ENCODE assay signal across 9 cellular contexts in the genomic region with DNA sequence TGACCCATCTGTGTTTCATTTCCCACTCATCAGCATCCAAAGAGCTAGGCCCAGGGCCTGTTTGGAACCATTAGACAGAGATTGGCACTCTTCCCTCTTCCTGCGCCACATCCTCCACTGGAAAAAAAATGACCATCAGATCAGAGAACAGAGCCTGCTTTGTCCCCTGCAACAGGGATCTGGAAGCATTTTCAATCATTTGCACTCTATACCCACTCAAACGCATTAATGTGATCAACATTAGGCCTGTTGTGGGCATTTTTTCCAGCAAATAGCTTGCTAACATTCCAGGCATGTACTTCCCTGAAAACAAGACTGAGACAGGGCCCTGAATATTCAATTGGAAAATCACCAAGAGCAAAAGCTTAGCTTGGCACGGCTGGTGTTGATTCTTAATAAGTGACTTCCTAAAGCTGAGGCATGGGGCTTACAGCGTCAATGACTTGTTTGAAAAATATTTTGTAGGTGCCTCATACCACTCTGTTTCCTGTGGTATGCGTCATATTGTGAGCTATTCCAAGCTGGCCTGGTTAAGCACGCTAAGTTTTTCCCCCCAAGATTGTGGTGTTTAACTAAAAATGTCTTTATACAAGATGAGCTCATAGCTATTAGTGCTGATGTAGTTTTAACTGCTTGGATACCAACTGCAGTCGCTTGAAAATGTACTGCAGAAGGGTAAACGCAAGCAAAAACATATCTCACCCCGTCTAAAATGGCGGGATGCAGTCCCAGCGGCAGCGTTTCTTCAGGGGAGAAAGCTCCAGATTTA.
DNase-seq lines count a peak whose midpoint lies in the region; ATAC-seq and TF ChIP-seq lines count a peak whose summit lies in the region.
"Had no signal": no experiment of that assay in that cellular context is flagged by ENCODE, and none has a peak within 500 bp of the region (broad histone marks: within the 10 kb centered on the region; RNA-seq: fewer than 3 reads in every experiment).

No MANE protein-coding gene starts in this region.

- no peaks in the 10 kb centered on the region for H3K27me3 ChIP-seq in SJCRH30
- H3K27me3 ChIP-seq in neural progenitor cell, result no peaks in the 10 kb centered on the region

- DNase-seq in AG08395 (ENCODE audit: low spot score), result peak; percentile 93
- peak; percentile 60 to 74 for DNase-seq in SJCRH30
- DNase-seq in fibroblast of pulmonary artery (ENCODE audit: low read depth), result peak; percentile 99
- no peak for DNase-seq in neural progenitor cell (ENCODE audit: low spot score)
- no peak for DNase-seq in immature natural killer cell
- no peak for DNase-seq in DMS53 treated with DMSO at 0.1 percent for 48 hours (lab: John Stamatoyannopoulos, UW; ENCODE audit: unreplicated experiment)
- DNase-seq: mucosa of descending colon had no signal

- no peak overlapping the region for H3K9ac ChIP-seq in neural progenitor cell

- no peaks in the 10 kb centered on the region for H3K27me3 Mint-ChIP-seq in neural progenitor cell (ENCODE audit: insufficient read depth, low read depth)
- no peaks in the 10 kb centered on the region for H3K27me3 Mint-ChIP-seq in immature natural killer cell (ENCODE audit: low read depth in 3 of 3)

- H2AFZ ChIP-seq in neural progenitor cell (replicated peaks), result peak overlapping the region; percentile 41

- H3K36me3 ChIP-seq in SJCRH30, result no peaks in the 10 kb centered on the region
- no peaks in the 10 kb centered on the region for H3K36me3 ChIP-seq in neural progenitor cell

- no peaks in the 10 kb centered on the region for H3K79me2 ChIP-seq in neural progenitor cell (ENCODE audit: low read depth)

- no peak overlapping the region for H3K4me3 Mint-ChIP-seq in neural progenitor cell
- no peak overlapping the region for H3K4me3 Mint-ChIP-seq in immature natural killer cell

- H3K4me1 ChIP-seq in SJCRH30 (peaks cover 24% of the 10 kb centered on the region), neural progenitor cell (peaks cover 9% of the 10 kb centered on the region)

- ATAC-seq in HG03159 (IDR thresholded peaks at IDR 0.05; ENCODE audit: unreplicated experiment) (no peak), HG02623 (IDR thresholded peaks at IDR 0.05; ENCODE audit: unreplicated experiment) (no peak)
- ATAC-seq: mucosa of descending colon had no signal

- H3K4me2 ChIP-seq in neural progenitor cell, result no peak overlapping the region

- H3K27ac Mint-ChIP-seq in neural progenitor cell, result peak overlapping the region; percentile 64
- H3K27ac Mint-ChIP-seq in immature natural killer cell, result no peak overlapping the region

- H3K9me3 ChIP-seq in SJCRH30 (replicated peaks) (no peaks in the 10 kb centered on the region), neural progenitor cell (ENCODE audit: low read depth) (no peaks in the 10 kb centered on the region)
- H3K9me3 ChIP-seq: mucosa of descending colon had no signal

- H4K20me1 ChIP-seq in neural progenitor cell (ENCODE audit: low read depth), result no peaks in the 10 kb centered on the region

- H3F3A ChIP-seq in neural progenitor cell (ENCODE audit: low read depth), result no peaks in the 10 kb centered on the region

- H3K27ac ChIP-seq in SJCRH30 (peak overlapping the region; percentile 77), neural progenitor cell (no peak overlapping the region)

- H3K4me1 Mint-ChIP-seq in neural progenitor cell (peaks cover 34% of the 10 kb centered on the region), immature natural killer cell (no peaks in the 10 kb centered on the region)

- TF ChIP-seq CTCF in fibroblast of pulmonary artery (IDR thresholded peaks at IDR 0.05; ENCODE audit: low read length, missing control alignments) (no peak), neural progenitor cell (IDR thresholded peaks at IDR 0.05) (no peak)

- H3K36me3 Mint-ChIP-seq in neural progenitor cell, result no peaks in the 10 kb centered on the region
- no peaks in the 10 kb centered on the region for H3K36me3 Mint-ChIP-seq in immature natural killer cell

- H3K4me3 ChIP-seq in SJCRH30, result no peak overlapping the region
- H3K4me3 ChIP-seq in fibroblast of pulmonary artery (replicated peaks; ENCODE audit: low read depth, low read length), result no peak overlapping the region
- H3K4me3 ChIP-seq in neural progenitor cell, result no peak overlapping the region
- H3K4me3 ChIP-seq: mucosa of descending colon had no signal

- H3K9me3 Mint-ChIP-seq in neural progenitor cell (peaks cover 19% of the 10 kb centered on the region), immature natural killer cell (no peaks in the 10 kb centered on the region)

Comparison
In these comparisons a context has a peak if more than half of its experiments do, and no peak if none do; other contexts are left out.
1. DNase-seq: peak in AG08395 (single experiment), SJCRH30 (2 of 2) and fibroblast of pulmonary artery (single experiment); none in neural progenitor cell (single experiment), immature natural killer cell (0 of 3) and DMS53 treated with DMSO at 0.1 percent for 48 hours (single experiment).